In the genomic region with DNA sequence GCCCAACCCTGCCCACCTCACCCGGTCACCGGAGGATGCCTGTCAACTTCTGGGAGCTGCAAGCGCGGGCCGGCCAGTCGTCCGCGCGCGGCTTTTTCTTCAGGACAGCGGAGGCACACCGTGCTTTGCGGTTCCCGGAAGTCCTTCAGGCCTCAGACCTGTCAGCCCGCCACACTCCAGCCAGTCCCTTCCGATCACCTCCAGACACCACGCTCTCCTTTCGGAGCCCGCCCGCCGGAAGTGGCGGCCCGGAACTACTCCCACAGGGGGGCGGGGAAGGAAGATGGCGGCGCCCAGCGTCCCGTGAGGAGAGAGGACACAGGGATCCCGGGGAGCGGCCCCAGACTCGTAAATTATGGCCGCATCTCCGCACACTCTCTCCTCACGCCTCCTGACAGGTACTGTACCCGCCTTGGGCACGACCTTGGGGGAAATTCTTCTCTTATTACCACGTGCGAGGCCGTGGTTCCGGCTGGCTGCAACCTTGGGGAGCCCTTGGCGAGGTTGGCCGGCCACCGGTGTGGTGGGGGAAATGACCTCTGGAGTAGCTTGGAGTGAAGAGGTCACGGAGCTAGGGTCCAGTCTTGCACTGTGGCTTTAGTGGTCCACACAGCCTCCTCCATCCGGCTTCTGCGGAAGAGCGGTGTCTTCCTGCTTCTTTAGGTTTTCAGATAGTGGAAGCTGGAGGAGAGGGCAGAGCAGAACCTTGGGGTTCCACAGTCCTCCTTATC, we compare ENCODE assay signal across 8 cellular contexts. TPM values are rescaled to one million over a fixed set of nuclear protein-coding genes. Genes with fewer than 3 reads are reported as not detected.
DNase-seq lines count a peak whose midpoint lies in the region; ATAC-seq and TF ChIP-seq lines count a peak whose summit lies in the region.

COX10 (plus strand) TSS at position 254 of the 731 bp plus-strand sequence; CDS start at position 356, 102 bp downstream.

- H3K9me3 Mint-ChIP-seq in activated CD8-positive, alpha-beta memory T cell treated with anti-CD3 and anti-CD28 coated beads, Interleukin-2, amount 10 ng/mL, durations not matched to agents 7 days and 5 days (ENCODE audit: low read depth), result no peaks in the 10 kb centered on the region

- no peak for TF ChIP-seq CTCF in GM20000 (IDR thresholded peaks at IDR 0.05; ENCODE audit: extremely low read depth, missing control alignments)

- peak within 1 kb of the TSS; percentile 90 for H3K27ac Mint-ChIP-seq in activated CD8-positive, alpha-beta memory T cell treated with anti-CD3 and anti-CD28 coated beads, Interleukin-2, amount 10 ng/mL, durations not matched to agents 7 days and 5 days

- peak within 1 kb of the TSS; percentile 98 for H3K4me3 Mint-ChIP-seq in activated CD8-positive, alpha-beta memory T cell treated with anti-CD3 and anti-CD28 coated beads, Interleukin-2, amount 10 ng/mL, durations not matched to agents 7 days and 5 days

- CTCF ChIA-PET in activated CD8-positive, alpha-beta memory T cell treated with anti-CD3 and anti-CD28 coated beads, Interleukin-2, amount 10 ng/mL, durations not matched to agents 7 days and 5 days (lab: Charles Lee), result interaction anchor here (0.6 to 1.9 kb wide), 3 partner anchors 128 to 231 kb away, joined by 3 to 5 read pairs (median 3); partner anchors contain the start of gene HS3ST3B1

- ATAC-seq in activated CD8-positive, alpha-beta memory T cell treated with anti-CD3 and anti-CD28 coated beads, Interleukin-2, amount 10 ng/mL, durations not matched to agents 7 days and 5 days, result peak; percentile 98

- H3K4me1 Mint-ChIP-seq in activated CD8-positive, alpha-beta memory T cell treated with anti-CD3 and anti-CD28 coated beads, Interleukin-2, amount 10 ng/mL, durations not matched to agents 7 days and 5 days, result peaks cover 43% of the 10 kb centered on the region

- in situ Hi-C loops in endometrial microvascular endothelial cells (cut with HindIII; ENCODE audit: inconsistent ontology term, low pct_unique_long_range_greater_than_20kb, low sequenced_read_pairs), result no loop called here

- H3K27me3 Mint-ChIP-seq in activated CD8-positive, alpha-beta memory T cell treated with anti-CD3 and anti-CD28 coated beads, Interleukin-2, amount 10 ng/mL, durations not matched to agents 7 days and 5 days, result no peaks in the 10 kb centered on the region

- DNase-seq in COLO829 (ENCODE audit: low spot score), result peak; percentile 67
- peak; percentile 83 for DNase-seq in GM20000 (ENCODE audit: low spot score)
- peak; percentile 55 for DNase-seq in HS-5 (ENCODE audit: low read depth)
- peak; percentile 96 for DNase-seq in NOMO-1 treated with dmso at 0.1 percent for 144 hours (lab: John Stamatoyannopoulos, UW; ENCODE audit: unreplicated experiment)
- DNase-seq in activated CD8-positive, alpha-beta memory T cell treated with anti-CD3 and anti-CD28 coated beads, Interleukin-2, amount 10 ng/mL, durations not matched to agents 7 days and 5 days, result peak; percentile 89
- DNase-seq in mesenteric fat pad (ENCODE audit: low spot score), result peak; percentile 94
- DNase-seq in stimulated activated CD8-positive, alpha-beta memory T cell treated with anti-CD3 and anti-CD28 coated beads, Interleukin-15, amount 100 ng/mL, for 24 hours (ENCODE audit: low read depth), result peak; percentile 74

- peaks cover 35% of the 10 kb centered on the region for H3K36me3 Mint-ChIP-seq in activated CD8-positive, alpha-beta memory T cell treated with anti-CD3 and anti-CD28 coated beads, Interleukin-2, amount 10 ng/mL, durations not matched to agents 7 days and 5 days

RNA-seq across cellular contexts. Expression of gene COX10, which starts in this region (rescaled TPM):
- total RNA-seq in activated CD8-positive, alpha-beta memory T cell treated with anti-CD3 and anti-CD28 coated beads, Interleukin-2, amount 10 ng/mL, durations not matched to agents 7 days and 5 days, result 10 to 100 TPM; 20.3 to 29.7 TPM
- total RNA-seq in endometrial microvascular endothelial cells (ENCODE audit: inconsistent ontology term) (24.6 TPM), mesenteric fat pad (15.7 TPM)

Comparison
In these comparisons a context has a peak if more than half of its experiments do, and no peak if none do; other contexts are left out.
1. Peak in every context shown above with its lines: DNase-seq and ATAC-seq.